ENCODE assay signal across 22 cellular contexts in the genomic region with DNA sequence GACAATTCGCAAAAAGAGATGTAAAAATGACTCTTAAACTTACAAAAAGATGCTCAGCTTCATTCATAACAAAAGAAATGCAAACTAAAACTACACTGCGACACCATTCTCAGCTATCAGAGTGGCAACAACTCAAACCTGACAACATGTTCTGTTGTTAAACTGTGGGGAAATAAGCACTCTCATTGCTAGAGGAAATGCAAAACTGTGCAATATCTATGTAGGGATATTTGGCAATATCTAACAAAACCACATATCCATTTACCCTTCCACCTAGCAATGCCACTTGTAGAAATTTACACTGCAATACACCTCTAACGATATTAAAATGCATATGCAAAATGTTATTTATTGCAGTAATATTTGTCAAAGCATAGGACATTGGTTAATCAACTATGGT.
"Had no signal": no experiment of that assay in that cellular context is flagged by ENCODE, and none has a peak within 500 bp of the region (broad histone marks: within the 10 kb centered on the region; RNA-seq: fewer than 3 reads in every experiment).

No MANE protein-coding gene starts in this region.

- H3K36me3 ChIP-seq: ascending aorta, breast epithelium, right lobe of liver had no signal

- FAIRE-seq: endometrium, islet of Langerhans had no signal

- H3K79me2 ChIP-seq: parathyroid adenoma had no signal

- H3K9ac ChIP-seq: parathyroid adenoma had no signal

- H3K4me1 ChIP-seq: breast epithelium, parathyroid adenoma had no signal

- H3K4me2 ChIP-seq: smooth muscle cell had no signal

- DNase-seq: activated CD4-positive, alpha-beta T cell treated with anti-CD3 and anti-CD28 coated beads, Interleukin-2, amount 50 U/mL, for 4 hours; activated effector memory CD4-positive, alpha-beta T cell treated with anti-CD3 and anti-CD28 coated beads, Interleukin-2, amount 50 U/mL, for 16 hours; activated naive CD4-positive, alpha-beta T cell treated with anti-CD3 and anti-CD28 coated beads, Interleukin-2, amount 50 U/mL, for 16 hours; activated T-cell treated with anti-CD3 and anti-CD28 coated beads, Interleukin-2, amount 50 U/mL, for 72 hours; erythroblast; foreskin melanocyte; glutamatergic neuron; hippocampal formation; left colon; natural killer cell; right lobe of liver; stimulated activated CD4-positive, alpha-beta T cell treated with anti-CD3 and anti-CD28 coated beads, Interleukin-4, amount 100 ng/mL, for 24 hours; testis had no signal

- H2AFZ ChIP-seq: parathyroid adenoma had no signal

- H3K27me3 ChIP-seq: ascending aorta, right lobe of liver, testis had no signal

- H3K9me3 ChIP-seq: ascending aorta, breast epithelium, right lobe of liver, testis had no signal

- ATAC-seq: activated T-cell treated with anti-CD3 and anti-CD28 coated beads, Interleukin-2, amount 50 U/mL, for 72 hours; natural killer cell; right lobe of liver; stimulated activated effector memory CD8-positive, alpha-beta T cell treated with anti-CD3 and anti-CD28 coated beads, Interleukin-12 subunit alpha, Interleukin-12 subunit beta, amount 100 ng/mL, for 72 hours had no signal

- H3K4me3 ChIP-seq: ascending aorta, breast epithelium, coronary artery, lung, right lobe of liver, smooth muscle cell, testis had no signal

- H3K27ac ChIP-seq: ascending aorta, breast epithelium, coronary artery, parathyroid adenoma, right lobe of liver, testis had no signal
